Comparison of ENCODE assay signal across 10 cellular contexts in genomic region chr15:64044315-64045105, GRCh38. TPM values are rescaled to one million over a fixed set of nuclear protein-coding genes. Genes with fewer than 3 reads are reported as not detected.
DNase-seq lines count a peak whose midpoint lies in the region; ATAC-seq, FAIRE-seq and TF ChIP-seq lines count a peak whose summit lies in the region.
"Had no signal": no experiment of that assay in that cellular context is flagged by ENCODE, and none has a peak within 500 bp of the region (broad histone marks: within the 10 kb centered on the region; RNA-seq: fewer than 3 reads in every experiment).

No MANE protein-coding gene starts in this region.

- POLR2A ChIA-PET in K562 (lab: Yijun Ruan, JAX), result interaction anchor here (0.6 to 1.2 kb wide), 3 partner anchors 8 to 49 kb away, joined by 3 to 4 read pairs (median 3); no protein-coding TSS in a partner anchor
- POLR2A ChIA-PET in SK-N-SH (lab: Yijun Ruan, JAX), result no interaction called here

- TF ChIP-seq RAD21 in K562 (CRISPR knock-in tag; conservative IDR thresholded peaks at IDR 0.05 in 1 of 2, IDR thresholded peaks at IDR 0.05 in 1 of 2), result no peak
- no peak for TF ChIP-seq RAD21 in SK-N-SH (IDR thresholded peaks at IDR 0.05; ENCODE audit: low read length)

- BruUV-seq in K562 (replicated peaks; lab: Mats Ljungman, UMichigan) (no TSS peak), Calu3 (replicated peaks; lab: Mats Ljungman, UMichigan) (no TSS peak)

- intact Hi-C loops in K562 (cut with micrococcal nuclease) (loop anchor here (5.0 kb wide), 2 partner anchors 57 to 292 kb away; no protein-coding TSS in a partner anchor), Calu3 (cut with micrococcal nuclease; ENCODE audit: unreplicated experiment) (no loop called here)

- H2AFZ ChIP-seq in K562 (ENCODE audit: low read depth, low read length) (no peak overlapping the region), SK-N-SH (ENCODE audit: low read depth) (no peak overlapping the region)

- H3K79me2 ChIP-seq in K562 (ENCODE audit: control insufficient read depth, insufficient read depth, low read length), result no peaks in the 10 kb centered on the region
- no peaks in the 10 kb centered on the region for H3K79me2 ChIP-seq in SK-N-SH (ENCODE audit: insufficient read depth)

- H3K27ac Mint-ChIP-seq in Calu3 (ENCODE audit: unreplicated experiment), result no peak overlapping the region
- H3K27ac Mint-ChIP-seq: activated CD4-positive, alpha-beta memory T cell treated with anti-CD3 and anti-CD28 coated beads, Interleukin-2, amount 10 ng/mL, durations not matched to agents 7 days and 5 days had no signal

- TF ChIP-seq EP300 in K562 (IDR thresholded peaks at IDR 0.05; ENCODE audit: low read length) (no peak), SK-N-SH (IDR thresholded peaks at IDR 0.05; ENCODE audit: borderline replicate concordance in 1 of 2, low read depth in 1 of 2, low read length in 1 of 2) (no peak)

- peaks cover 90% of the 10 kb centered on the region for H3K27me3 Mint-ChIP-seq in Calu3 (ENCODE audit: unreplicated experiment)

- H3K27ac ChIP-seq in K562 (ENCODE audit: extremely low read depth, low read depth, low read length), result no peak overlapping the region
- peak overlapping the region; percentile 57 for H3K27ac ChIP-seq in skeletal muscle tissue (ENCODE audit: low read depth, low read length)
- H3K27ac ChIP-seq in SK-N-SH (ENCODE audit: low read depth in 2 of 2, low read length in 1 of 2), result no peak overlapping the region

- H3K9me2 ChIP-seq in SK-N-SH, result no peaks in the 10 kb centered on the region

- H3F3A ChIP-seq in SK-N-SH (replicated peaks; ENCODE audit: insufficient read depth), result no peaks in the 10 kb centered on the region

- in situ Hi-C loops in K562 (cut with MboI), result loop anchor here (5.0 kb wide), 1 partner anchor 97 kb away; no protein-coding TSS in a partner anchor

- no peaks in the 10 kb centered on the region for H3K27me3 ChIP-seq in K562 (ENCODE audit: control insufficient read depth in 2 of 2, insufficient read depth in 2 of 2, low read length in 2 of 2)
- no peaks in the 10 kb centered on the region for H3K27me3 ChIP-seq in skeletal muscle tissue (ENCODE audit: control insufficient read depth in 3 of 3, insufficient read depth in 3 of 3, low read length in 3 of 3)
- H3K27me3 ChIP-seq in SK-N-SH (ENCODE audit: insufficient read depth), result no peaks in the 10 kb centered on the region

- TF ChIP-seq POLR2A in K562 (conservative IDR thresholded peaks at IDR 0.05), result no peak

- H3K4me2 ChIP-seq in K562 (ENCODE audit: insufficient read depth, low read length), result no peak overlapping the region
- no peak overlapping the region for H3K4me2 ChIP-seq in SK-N-SH

- no peaks in the 10 kb centered on the region for H3K9me3 Mint-ChIP-seq in Calu3 (ENCODE audit: low read depth, unreplicated experiment)
- H3K9me3 Mint-ChIP-seq: activated CD4-positive, alpha-beta memory T cell treated with anti-CD3 and anti-CD28 coated beads, Interleukin-2, amount 10 ng/mL, durations not matched to agents 7 days and 5 days had no signal

- no peak overlapping the region for H3K4me3 ChIP-seq in K562
- peak overlapping the region; percentile 77 to 90 (median 87) for H3K4me3 ChIP-seq in skeletal muscle tissue (ENCODE audit: low read length in 3 of 3)
- H3K4me3 ChIP-seq in SK-N-SH (ENCODE audit: low read depth in 2 of 2, low read length in 1 of 2), result no peak overlapping the region

- no peak for FAIRE-seq in K562 (lab: Jason Lieb, UNC)
- FAIRE-seq: A204.1 had no signal

- H3K9ac ChIP-seq in K562 (ENCODE audit: insufficient read depth in 1 of 2, low read depth in 2 of 2, low read length in 2 of 2), result peak overlapping the region in 1 of 2 experiments; percentile 15; a peak in 1 of 4 replicates
- H3K9ac ChIP-seq in skeletal muscle tissue (ENCODE audit: low read depth in 1 of 3, low read length in 3 of 3), result peak overlapping the region; percentile 74 to 85 (median 79)
- no peak overlapping the region for H3K9ac ChIP-seq in SK-N-SH

- TF ChIP-seq CTCF in K562 (IDR thresholded peaks at IDR 0.05 in 2 of 3, conservative IDR thresholded peaks at IDR 0.05 in 1 of 3; ENCODE audit: insufficient read depth in 2 of 3, low read depth in 1 of 3, low read length in 3 of 3), result no peak
- TF ChIP-seq CTCF in Calu3 (IDR thresholded peaks at IDR 0.05; ENCODE audit: unreplicated experiment), result no peak
- no peak for TF ChIP-seq CTCF in SK-N-SH (IDR thresholded peaks at IDR 0.05)

- H3K4me3 Mint-ChIP-seq in Calu3 (ENCODE audit: low read depth, unreplicated experiment), result no peak overlapping the region

- H3K9me1 ChIP-seq in K562 (ENCODE audit: control insufficient read depth, insufficient read depth, low read length), result no peaks in the 10 kb centered on the region

- CTCF ChIA-PET in K562 (lab: Yijun Ruan, JAX; ENCODE audit: low intra/inter-chr PET ratio) (no interaction called here), Calu3 (lab: Charles Lee) (interaction anchor here (1.1 to 3.2 kb wide), 2 partner anchors 100 to 292 kb away, joined by 3 to 39 read pairs; no protein-coding TSS in a partner anchor), SK-N-SH (lab: Yijun Ruan, JAX) (interaction anchor here (1.0 to 4.2 kb wide), 4 partner anchors 23 to 578 kb away, joined by 3 to 34 read pairs (median 15); no protein-coding TSS in a partner anchor)

- DNase-seq in DMS53 (lab: John Stamatoyannopoulos, UW) (peak; percentile 54), DMS53 treated with DMSO at 0.1 percent for 48 hours (lab: John Stamatoyannopoulos, UW; ENCODE audit: unreplicated experiment) (no peak), K562 (ENCODE audit: extremely low read depth in 1 of 4, low spot score in 3 of 4) (peak in 1 of 4 experiments; percentile 24), NCI-H748 (lab: John Stamatoyannopoulos, UW; ENCODE audit: unreplicated experiment) (no peak), Calu3 (no peak), SK-N-SH (no peak)
- DNase-seq: activated CD4-positive, alpha-beta memory T cell treated with anti-CD3 and anti-CD28 coated beads, Interleukin-2, amount 10 ng/mL, durations not matched to agents 7 days and 5 days had no signal

- H3K36me3 Mint-ChIP-seq in Calu3 (ENCODE audit: insufficient read depth, unreplicated experiment), result no peaks in the 10 kb centered on the region

- H3K4me1 Mint-ChIP-seq in Calu3 (ENCODE audit: low read depth, unreplicated experiment), result no peaks in the 10 kb centered on the region

- 44% methylated on average over 7 of the region's 7 CpGs for WGBS in K562 (ENCODE audit: insufficient coverage, low coverage, missing lambda C conversion rate)
- 99% methylated on average over 6 of the region's 7 CpGs for WGBS in SK-N-SH (ENCODE audit: low lambda C conversion rate)

- H3K4me1 ChIP-seq in K562 (replicated peaks in 1 of 2; ENCODE audit: control insufficient read depth in 2 of 2, insufficient read depth in 2 of 2, low read length in 2 of 2) (peaks cover 4 to 22% of the 10 kb centered on the region in 2 experiments; a peak in 3 of 5 replicates), skeletal muscle tissue (ENCODE audit: control insufficient read depth in 3 of 3, insufficient read depth in 3 of 3, low read length in 3 of 3) (peaks cover 51 to 60% (median 54%) of the 10 kb centered on the region in 3 donors), SK-N-SH (ENCODE audit: control insufficient read depth in 1 of 2, insufficient read depth in 2 of 2, low read depth in 1 of 2, low read length in 1 of 2) (peaks cover 0 to 11% of the 10 kb centered on the region in 2 experiments; a peak in 1 of 4 replicates)

- ATAC-seq in HG02885 (IDR thresholded peaks at IDR 0.05; ENCODE audit: poor library complexity, unreplicated experiment) (peak; percentile 54), K562 (no peak)

- H3K9me3 ChIP-seq in K562 (replicated peaks; ENCODE audit: control insufficient read depth, insufficient read depth, low read depth, low read length) (no peaks in the 10 kb centered on the region), skeletal muscle tissue (ENCODE audit: control insufficient read depth in 3 of 3, low read length in 3 of 3) (no peaks in the 10 kb centered on the region), SK-N-SH (no peaks in the 10 kb centered on the region)

- H3K36me3 ChIP-seq in K562 (ENCODE audit: control insufficient read depth, insufficient read depth, low read length) (no peaks in the 10 kb centered on the region), skeletal muscle tissue (ENCODE audit: control insufficient read depth in 3 of 3, insufficient read depth in 3 of 3, low read length in 3 of 3) (peaks cover under 1 to 8% (median 4%) of the 10 kb centered on the region in 3 donors), SK-N-SH (replicated peaks in 1 of 2; ENCODE audit: control insufficient read depth in 1 of 2, insufficient read depth in 2 of 2, low read length in 1 of 2) (no peaks in the 10 kb centered on the region)

- H4K20me1 ChIP-seq in K562 (replicated peaks; ENCODE audit: control insufficient read depth, insufficient read depth, low read length) (no peaks in the 10 kb centered on the region), SK-N-SH (ENCODE audit: insufficient read depth) (no peaks in the 10 kb centered on the region)

RNA-seq across cellular contexts. Expression of gene DAPK2, which starts 1.8 kb away (rescaled TPM):
- 6.8 and 11.4 TPM in 2 replicates for total RNA-seq in K562 (2011; cell fraction: chromatin; rRNA removed; ENCODE audit: low replicate concordance)
- 5.1 and 6.5 TPM in 2 replicates for total RNA-seq in K562 (2011; cell fraction: nucleolus; rRNA removed)
- total RNA-seq in K562 (2011; cell fraction: nucleoplasm; rRNA removed), result 7.7 and 10.2 TPM in 2 replicates
- 2.2 and 3.3 TPM in 2 replicates for total RNA-seq in K562 (2014; rRNA removed)
- 1.6 and 1.7 TPM in 2 replicates for total RNA-seq in K562 (2014; rRNA removed; fragmentation: Illumina TruSeq; extraction: Trizol)
- total RNA-seq in K562 (2015; rRNA removed; fragmentation: Illumina TruSeq; extraction: Trizol), result 1.3 and 2.2 TPM in 2 replicates
- total RNA-seq in K562 (2021), result 3.3 and 3.9 TPM in 2 replicates
- polyA plus RNA-seq in K562 (2011; rRNA removed), result 2.9 and 5.2 TPM in 2 replicates
- polyA plus RNA-seq in K562 (2011; cell fraction: cytosol; rRNA removed), result 2.5 and 5.4 TPM in 2 replicates
- 7.6 and 18.2 TPM in 2 replicates for polyA plus RNA-seq in K562 (2011; cell fraction: nucleus; rRNA removed)
- 1.7 and 4.1 TPM in 2 replicates for polyA plus RNA-seq in K562 (2012)
- polyA plus RNA-seq in K562 (2014; fragmentation: Illumina TruSeq; extraction: Trizol), result 1.4 and 1.9 TPM in 2 replicates
- polyA plus RNA-seq in K562 (2014; fragmentation: Nextera tagmentation; extraction: Ambion mirVana), result under 1 TPM; 0.14 to 0.20 TPM
- 3.5 and 3.6 TPM in 2 replicates for polyA plus RNA-seq in K562 (2014; rRNA removed)
- polyA minus RNA-seq in K562 (2011; rRNA and poly(A)+ RNA removed), result 2.5 and 3.3 TPM in 2 replicates
- polyA minus RNA-seq in K562 (2011; cell fraction: cytosol; rRNA and poly(A)+ RNA removed), result 2.2 and 2.9 TPM in 2 replicates
- 3.6 and 5.4 TPM in 2 replicates for polyA minus RNA-seq in K562 (2011; cell fraction: nucleus; rRNA and poly(A)+ RNA removed)
- total RNA-seq in skeletal muscle tissue, result 2.6 TPM
- total RNA-seq in Calu3 (2022), result 1.1 and 1.5 TPM in 2 replicates
- polyA plus RNA-seq in SK-N-SH (2012; rRNA removed), result 1.2 and 1.4 TPM in 2 replicates
- 0.63 and 0.94 TPM in 2 replicates for polyA plus RNA-seq in SK-N-SH (2012; cell fraction: cytosol; rRNA removed)
- 3.1 and 3.7 TPM in 2 replicates for polyA plus RNA-seq in SK-N-SH (2012; cell fraction: nucleus; rRNA removed)

RNA-seq across cellular contexts. Expression of gene CIAO2A, which starts 49.1 kb away (rescaled TPM):
- 15.6 and 44.0 TPM in 2 replicates for total RNA-seq in K562 (2011; cell fraction: chromatin; rRNA removed; ENCODE audit: low replicate concordance)
- total RNA-seq in K562 (2011; cell fraction: nucleolus; rRNA removed), result 20.5 and 22.0 TPM in 2 replicates
- total RNA-seq in K562 (2011; cell fraction: nucleoplasm; rRNA removed), result 45.9 and 58.2 TPM in 2 replicates
- 275 and 313 TPM in 2 replicates for total RNA-seq in K562 (2014; rRNA removed)
- 251 and 275 TPM in 2 replicates for total RNA-seq in K562 (2014; rRNA removed; fragmentation: Illumina TruSeq; extraction: Trizol)
- 287 and 321 TPM in 2 replicates for total RNA-seq in K562 (2015; rRNA removed; fragmentation: Illumina TruSeq; extraction: Trizol)
- total RNA-seq in K562 (2021), result 161 and 181 TPM in 2 replicates
- 189 and 280 TPM in 2 replicates for polyA plus RNA-seq in K562 (2011; rRNA removed)
- polyA plus RNA-seq in K562 (2011; cell fraction: cytosol; rRNA removed), result 54.1 and 108 TPM in 2 replicates
- 34.6 and 53.7 TPM in 2 replicates for polyA plus RNA-seq in K562 (2011; cell fraction: nucleus; rRNA removed)
- polyA plus RNA-seq in K562 (2012), result 167 and 221 TPM in 2 replicates
- polyA plus RNA-seq in K562 (2014; fragmentation: Illumina TruSeq; extraction: Trizol), result 223 and 243 TPM in 2 replicates
- polyA plus RNA-seq in K562 (2014; fragmentation: Nextera tagmentation; extraction: Ambion mirVana), result 100 to 1,000 TPM; 354 to 408 TPM
- polyA plus RNA-seq in K562 (2014; rRNA removed), result 381 and 429 TPM in 2 replicates
- polyA minus RNA-seq in K562 (2011; rRNA and poly(A)+ RNA removed), result 45.9 and 50.0 TPM in 2 replicates
- polyA minus RNA-seq in K562 (2011; cell fraction: cytosol; rRNA and poly(A)+ RNA removed), result 23.8 and 27.5 TPM in 2 replicates
- 14.0 and 25.8 TPM in 2 replicates for polyA minus RNA-seq in K562 (2011; cell fraction: nucleus; rRNA and poly(A)+ RNA removed)
- total RNA-seq in skeletal muscle tissue, result 54.8 TPM
- 73.2 and 86.0 TPM in 2 replicates for total RNA-seq in Calu3 (2022)
- polyA plus RNA-seq in SK-N-SH (2012; rRNA removed), result 53.0 and 65.3 TPM in 2 replicates
- polyA plus RNA-seq in SK-N-SH (2012; cell fraction: cytosol; rRNA removed), result 76.9 and 96.9 TPM in 2 replicates
- 16.5 and 20.9 TPM in 2 replicates for polyA plus RNA-seq in SK-N-SH (2012; cell fraction: nucleus; rRNA removed)

RNA-seq across cellular contexts. Expression of gene SNX1, which starts 51.3 kb away (rescaled TPM):
- 111 and 159 TPM in 2 replicates for total RNA-seq in K562 (2011; cell fraction: chromatin; rRNA removed; ENCODE audit: low replicate concordance)
- total RNA-seq in K562 (2011; cell fraction: nucleolus; rRNA removed), result 71.4 and 72.4 TPM in 2 replicates
- 79.0 and 93.2 TPM in 2 replicates for total RNA-seq in K562 (2011; cell fraction: nucleoplasm; rRNA removed)
- 29.0 and 41.7 TPM in 2 replicates for total RNA-seq in K562 (2014; rRNA removed)
- total RNA-seq in K562 (2014; rRNA removed; fragmentation: Illumina TruSeq; extraction: Trizol), result 51.0 and 56.4 TPM in 2 replicates
- total RNA-seq in K562 (2015; rRNA removed; fragmentation: Illumina TruSeq; extraction: Trizol), result 57.5 and 59.9 TPM in 2 replicates
- 94.0 and 105 TPM in 2 replicates for total RNA-seq in K562 (2021)
- polyA plus RNA-seq in K562 (2011; rRNA removed), result 68.8 and 76.2 TPM in 2 replicates
- polyA plus RNA-seq in K562 (2011; cell fraction: cytosol; rRNA removed), result 46.1 and 50.8 TPM in 2 replicates
- polyA plus RNA-seq in K562 (2011; cell fraction: nucleus; rRNA removed), result 87.7 and 120 TPM in 2 replicates
- polyA plus RNA-seq in K562 (2012), result 55.3 and 59.0 TPM in 2 replicates
- 81.8 and 87.8 TPM in 2 replicates for polyA plus RNA-seq in K562 (2014; fragmentation: Illumina TruSeq; extraction: Trizol)
- 10 to 100 TPM; 11.0 to 18.6 TPM for polyA plus RNA-seq in K562 (2014; fragmentation: Nextera tagmentation; extraction: Ambion mirVana)
- polyA plus RNA-seq in K562 (2014; rRNA removed), result 84.5 and 91.6 TPM in 2 replicates
- 54.5 and 59.3 TPM in 2 replicates for polyA minus RNA-seq in K562 (2011; rRNA and poly(A)+ RNA removed)
- polyA minus RNA-seq in K562 (2011; cell fraction: cytosol; rRNA and poly(A)+ RNA removed), result 26.2 and 36.9 TPM in 2 replicates
- 29.8 and 37.3 TPM in 2 replicates for polyA minus RNA-seq in K562 (2011; cell fraction: nucleus; rRNA and poly(A)+ RNA removed)
- total RNA-seq in skeletal muscle tissue, result 26.6 TPM
- 108 and 119 TPM in 2 replicates for total RNA-seq in Calu3 (2022)
- polyA plus RNA-seq in SK-N-SH (2012; rRNA removed), result 80.7 and 95.7 TPM in 2 replicates
- 80.3 and 80.8 TPM in 2 replicates for polyA plus RNA-seq in SK-N-SH (2012; cell fraction: cytosol; rRNA removed)
- 172 and 256 TPM in 2 replicates for polyA plus RNA-seq in SK-N-SH (2012; cell fraction: nucleus; rRNA removed)

Comparison
In these comparisons a context has a peak if more than half of its experiments do, and no peak if none do; other contexts are left out.
1. H3K4me3 ChIP-seq: peak in skeletal muscle tissue (3 of 3); none in K562 (single experiment) and SK-N-SH (0 of 2).